In the genomic region with DNA sequence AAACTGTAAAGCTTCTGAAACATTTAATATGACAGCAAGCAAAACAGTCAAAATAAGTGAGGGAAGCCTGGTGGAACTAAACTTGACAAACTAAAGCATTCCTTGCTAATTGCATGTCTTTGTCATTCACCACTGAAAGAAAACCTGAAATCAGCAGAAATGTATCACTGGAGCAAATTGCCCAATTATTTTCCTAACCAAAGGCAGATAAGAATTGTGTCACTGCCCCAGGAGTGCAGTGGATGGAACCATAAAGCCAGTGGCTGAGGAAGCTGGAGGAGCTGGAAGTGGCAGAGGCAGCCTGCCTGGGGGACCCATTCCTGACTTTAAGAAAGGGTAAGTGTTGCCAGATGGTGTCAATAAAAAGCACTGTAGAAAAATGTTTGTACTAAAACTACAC, we compare ENCODE assay signal across 21 cellular contexts. TPM values are rescaled to one million over a fixed set of nuclear protein-coding genes. Genes with fewer than 3 reads are reported as not detected.
DNase-seq lines count a peak whose midpoint lies in the region; ATAC-seq and TF ChIP-seq lines count a peak whose summit lies in the region.
"Had no signal": no experiment of that assay in that cellular context is flagged by ENCODE, and none has a peak within 500 bp of the region (broad histone marks: within the 10 kb centered on the region; RNA-seq: fewer than 3 reads in every experiment).

No MANE protein-coding gene starts in this region.

- CTCF ChIA-PET in HEK293 (lab: Yijun Ruan, JAX), result interaction anchor here (0.6 kb wide), 2 partner anchors 28 to 108 kb away, joined by 3 read pairs; no protein-coding TSS in a partner anchor

- ATAC-seq in GM18870 (IDR thresholded peaks at IDR 0.05; ENCODE audit: unreplicated experiment), result no peak
- no peak for ATAC-seq in HG02623 (IDR thresholded peaks at IDR 0.05; ENCODE audit: unreplicated experiment)
- ATAC-seq: A549, Panc1 had no signal

- peak; percentile 35 to 54 for TF ChIP-seq RAD21 in liver (IDR thresholded peaks at IDR 0.05)

- H3K9me3 ChIP-seq in HEK293 (ENCODE audit: control insufficient read depth, insufficient read depth, low read depth, low read length) (no peaks in the 10 kb centered on the region), SK-N-MC (ENCODE audit: low read depth, low read length) (no peaks in the 10 kb centered on the region), liver (ENCODE audit: control insufficient read depth in 4 of 4, low read length in 3 of 4) (no peaks in the 10 kb centered on the region), WERI-Rb-1 (ENCODE audit: severe bottlenecking) (no peaks in the 10 kb centered on the region)
- H3K9me3 ChIP-seq: A549, HAP-1 had no signal

- no peak overlapping the region for H3K9ac ChIP-seq in SK-N-MC (ENCODE audit: insufficient read length)
- H3K9ac ChIP-seq in liver (ENCODE audit: low read depth in 1 of 2, low read length in 2 of 2), result no peak overlapping the region

- H3K27ac ChIP-seq in HEK293 (ENCODE audit: extremely low read depth, low read depth, low read length) (no peak overlapping the region), SK-N-MC (no peak overlapping the region), liver (ENCODE audit: low read depth in 1 of 2, low read length in 2 of 2) (peak overlapping the region; percentile 50 to 58), WERI-Rb-1 (no peak overlapping the region)
- H3K27ac ChIP-seq: A549 had no signal

- no peaks in the 10 kb centered on the region for H3K27me3 ChIP-seq in liver (ENCODE audit: control insufficient read depth in 4 of 4, insufficient read depth in 4 of 4, low read length in 3 of 4)
- H3K27me3 ChIP-seq in WERI-Rb-1 (ENCODE audit: insufficient read depth, low read depth, severe bottlenecking), result no peaks in the 10 kb centered on the region

- POLR2A ChIA-PET in HEK293 (lab: Yijun Ruan, JAX), result no interaction called here

- H3K4me1 ChIP-seq in HEK293 (ENCODE audit: control insufficient read depth, insufficient read depth, low read length) (no peaks in the 10 kb centered on the region), liver (ENCODE audit: control insufficient read depth in 4 of 4, insufficient read depth in 4 of 4, low read length in 3 of 4) (peaks cover 4 to 48% (median 29%) of the 10 kb centered on the region in 4 donors)
- H3K4me1 ChIP-seq: A549 had no signal

- TF ChIP-seq CTCF in HEK293 (tag by site-specific recombination; IDR thresholded peaks at IDR 0.05) (no peak), liver (IDR thresholded peaks at IDR 0.05; ENCODE audit: low read depth, low read length, missing input control) (no peak), WERI-Rb-1 (IDR thresholded peaks at IDR 0.05; ENCODE audit: low read depth, low read length) (no peak)

- DNase-seq in AG08395 (ENCODE audit: low spot score), result peak; percentile 4
- peak; percentile 6 for DNase-seq in SK-N-MC (ENCODE audit: low read depth, low spot score)
- no peak for DNase-seq in stimulated activated CD4-positive, alpha-beta T cell treated with anti-CD3 and anti-CD28 coated beads, Interleukin-1b, Interleukin-23, amount 100 ng/mL, for 48 hours
- DNase-seq in WERI-Rb-1, result no peak
- DNase-seq: DMS53, IMR-90, Kasumi-1, MM.1S, NCI-H1417, NCI-H187 treated with DMSO at 0.1 percent for 48 hours, NCI-H446 treated with DMSO at 0.1 percent for 48 hours, NCI-H774, T-helper 1 cell had no signal

- H3K4me3 ChIP-seq in HEK293 (ENCODE audit: low read depth, low read length) (no peak overlapping the region), SK-N-MC (no peak overlapping the region), liver (ENCODE audit: low read depth in 1 of 3, low read length in 3 of 3) (no peak overlapping the region), WERI-Rb-1 (ENCODE audit: low read depth, low read length) (no peak overlapping the region)
- H3K4me3 ChIP-seq: A549, HAP-1 had no signal

- H3K36me3 ChIP-seq in HEK293 (ENCODE audit: control insufficient read depth in 2 of 2, insufficient read depth in 1 of 2, low read length in 2 of 2) (no peaks in the 10 kb centered on the region), SK-N-MC (ENCODE audit: insufficient read depth, low read length) (no peaks in the 10 kb centered on the region), liver (ENCODE audit: control insufficient read depth in 4 of 4, insufficient read depth in 3 of 4, low read depth in 1 of 4, low read length in 3 of 4) (no peaks in the 10 kb centered on the region), WERI-Rb-1 (no peaks in the 10 kb centered on the region)
- H3K36me3 ChIP-seq: HAP-1 had no signal

TF ChIP-seq in HEK293, 187 proteins besides CTCF, POLR2A, EP300 and RAD21 (continues in another document):
- TF ChIP-seq, protein P1, sequence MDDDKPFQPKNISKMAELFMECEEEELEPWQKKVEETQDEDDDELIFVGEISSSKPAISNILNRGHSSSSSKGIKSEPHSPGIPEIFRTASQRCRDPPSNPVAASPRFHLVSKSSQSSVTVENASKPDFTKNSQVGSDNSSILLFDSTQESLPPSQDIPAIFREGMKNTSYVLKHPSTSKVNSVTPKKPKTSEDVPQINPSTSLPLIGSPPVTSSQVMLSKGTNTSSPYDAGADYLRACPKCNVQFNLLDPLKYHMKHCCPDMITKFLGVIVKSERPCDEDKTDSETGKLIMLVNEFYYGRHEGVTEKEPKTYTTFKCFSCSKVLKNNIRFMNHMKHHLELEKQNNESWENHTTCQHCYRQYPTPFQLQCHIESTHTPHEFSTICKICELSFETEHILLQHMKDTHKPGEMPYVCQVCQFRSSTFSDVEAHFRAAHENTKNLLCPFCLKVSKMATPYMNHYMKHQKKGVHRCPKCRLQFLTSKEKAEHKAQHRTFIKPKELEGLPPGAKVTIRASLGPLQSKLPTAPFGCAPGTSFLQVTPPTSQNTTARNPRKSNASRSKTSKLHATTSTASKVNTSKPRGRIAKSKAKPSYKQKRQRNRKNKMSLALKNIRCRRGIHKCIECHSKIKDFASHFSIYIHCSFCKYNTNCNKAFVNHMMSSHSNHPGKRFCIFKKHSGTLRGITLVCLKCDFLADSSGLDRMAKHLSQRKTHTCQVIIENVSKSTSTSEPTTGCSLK (tag by site-specific recombination; IDR thresholded peaks at IDR 0.05), result no peak
- TF ChIP-seq ZNF366 (tag by site-specific recombination; conservative IDR thresholded peaks at IDR 0.05) (no peak), ZNF292 (tag by site-specific recombination; IDR thresholded peaks at IDR 0.05; ENCODE audit: borderline replicate concordance, low read depth) (no peak), GLIS2 (tag by site-specific recombination; IDR thresholded peaks at IDR 0.05) (no peak), ZNF596 (tag by site-specific recombination; IDR thresholded peaks at IDR 0.05) (no peak), ZNF138 (tag by site-specific recombination; IDR thresholded peaks at IDR 0.05; ENCODE audit: borderline replicate concordance) (no peak), ZNF549 (tag by site-specific recombination; IDR thresholded peaks at IDR 0.05) (no peak), ZNF157 (tag by site-specific recombination; IDR thresholded peaks at IDR 0.05) (no peak)

TF ChIP-seq in liver, 16 proteins besides CTCF, POLR2A, EP300 and RAD21 (continues in another document):
- no peak for TF ChIP-seq FOXA1 (IDR thresholded peaks at IDR 0.05)
- TF ChIP-seq HNF4G (IDR thresholded peaks at IDR 0.05), result no peak
- TF ChIP-seq, protein P2, sequence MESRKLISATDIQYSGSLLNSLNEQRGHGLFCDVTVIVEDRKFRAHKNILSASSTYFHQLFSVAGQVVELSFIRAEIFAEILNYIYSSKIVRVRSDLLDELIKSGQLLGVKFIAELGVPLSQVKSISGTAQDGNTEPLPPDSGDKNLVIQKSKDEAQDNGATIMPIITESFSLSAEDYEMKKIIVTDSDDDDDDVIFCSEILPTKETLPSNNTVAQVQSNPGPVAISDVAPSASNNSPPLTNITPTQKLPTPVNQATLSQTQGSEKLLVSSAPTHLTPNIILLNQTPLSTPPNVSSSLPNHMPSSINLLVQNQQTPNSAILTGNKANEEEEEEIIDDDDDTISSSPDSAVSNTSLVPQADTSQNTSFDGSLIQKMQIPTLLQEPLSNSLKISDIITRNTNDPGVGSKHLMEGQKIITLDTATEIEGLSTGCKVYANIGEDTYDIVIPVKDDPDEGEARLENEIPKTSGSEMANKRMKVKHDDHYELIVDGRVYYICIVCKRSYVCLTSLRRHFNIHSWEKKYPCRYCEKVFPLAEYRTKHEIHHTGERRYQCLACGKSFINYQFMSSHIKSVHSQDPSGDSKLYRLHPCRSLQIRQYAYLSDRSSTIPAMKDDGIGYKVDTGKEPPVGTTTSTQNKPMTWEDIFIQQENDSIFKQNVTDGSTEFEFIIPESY (IDR thresholded peaks at IDR 0.05), result peak; percentile 35
- TF ChIP-seq GABPA (IDR thresholded peaks at IDR 0.05 in 1 of 2, conservative IDR thresholded peaks at IDR 0.05 in 1 of 2), result no peak
- peak; percentile 49 to 81 for TF ChIP-seq EGR1 (IDR thresholded peaks at IDR 0.05; ENCODE audit: low read depth in 2 of 2)
- peak; percentile 51 for TF ChIP-seq SP1 (IDR thresholded peaks at IDR 0.05)
- peak; percentile 6 for TF ChIP-seq FOXA2 (IDR thresholded peaks at IDR 0.05)
- no peak for TF ChIP-seq NR2F2 (IDR thresholded peaks at IDR 0.05)
- TF ChIP-seq, protein P3, sequence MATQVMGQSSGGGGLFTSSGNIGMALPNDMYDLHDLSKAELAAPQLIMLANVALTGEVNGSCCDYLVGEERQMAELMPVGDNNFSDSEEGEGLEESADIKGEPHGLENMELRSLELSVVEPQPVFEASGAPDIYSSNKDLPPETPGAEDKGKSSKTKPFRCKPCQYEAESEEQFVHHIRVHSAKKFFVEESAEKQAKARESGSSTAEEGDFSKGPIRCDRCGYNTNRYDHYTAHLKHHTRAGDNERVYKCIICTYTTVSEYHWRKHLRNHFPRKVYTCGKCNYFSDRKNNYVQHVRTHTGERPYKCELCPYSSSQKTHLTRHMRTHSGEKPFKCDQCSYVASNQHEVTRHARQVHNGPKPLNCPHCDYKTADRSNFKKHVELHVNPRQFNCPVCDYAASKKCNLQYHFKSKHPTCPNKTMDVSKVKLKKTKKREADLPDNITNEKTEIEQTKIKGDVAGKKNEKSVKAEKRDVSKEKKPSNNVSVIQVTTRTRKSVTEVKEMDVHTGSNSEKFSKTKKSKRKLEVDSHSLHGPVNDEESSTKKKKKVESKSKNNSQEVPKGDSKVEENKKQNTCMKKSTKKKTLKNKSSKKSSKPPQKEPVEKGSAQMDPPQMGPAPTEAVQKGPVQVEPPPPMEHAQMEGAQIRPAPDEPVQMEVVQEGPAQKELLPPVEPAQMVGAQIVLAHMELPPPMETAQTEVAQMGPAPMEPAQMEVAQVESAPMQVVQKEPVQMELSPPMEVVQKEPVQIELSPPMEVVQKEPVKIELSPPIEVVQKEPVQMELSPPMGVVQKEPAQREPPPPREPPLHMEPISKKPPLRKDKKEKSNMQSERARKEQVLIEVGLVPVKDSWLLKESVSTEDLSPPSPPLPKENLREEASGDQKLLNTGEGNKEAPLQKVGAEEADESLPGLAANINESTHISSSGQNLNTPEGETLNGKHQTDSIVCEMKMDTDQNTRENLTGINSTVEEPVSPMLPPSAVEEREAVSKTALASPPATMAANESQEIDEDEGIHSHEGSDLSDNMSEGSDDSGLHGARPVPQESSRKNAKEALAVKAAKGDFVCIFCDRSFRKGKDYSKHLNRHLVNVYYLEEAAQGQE (IDR thresholded peaks at IDR 0.05), result peak; percentile 54

RNA-seq across cellular contexts. Expression of a gene that starts 2.7 kb away (rescaled TPM):
- 10 to 100 TPM; 56.5 to 90.9 TPM for total RNA-seq in liver
- polyA plus RNA-seq in liver, result 10 to 100 TPM; 18.5 to 18.8 TPM
- total RNA-seq: IMR-90 had no signal
- polyA plus RNA-seq: CD14-positive monocyte, IMR-90 had no signal

Comparison
In these comparisons a context has a peak if more than half of its experiments do, and no peak if none do; other contexts are left out.
1. DNase-seq: peak in AG08395 (single experiment) and SK-N-MC (single experiment); none in stimulated activated CD4-positive, alpha-beta T cell treated with anti-CD3 and anti-CD28 coated beads, Interleukin-1b, Interleukin-23, amount 100 ng/mL, for 48 hours (single experiment) and WERI-Rb-1 (single experiment).
2. H3K27ac ChIP-seq: peak in liver (2 of 2); none in HEK293 (single experiment), SK-N-MC (single experiment) and WERI-Rb-1 (single experiment).